ENCODE assay signal across 21 cellular contexts in genomic region chr21:42051788-42052187, GRCh38. TPM values are rescaled to one million over a fixed set of nuclear protein-coding genes. Genes with fewer than 3 reads are reported as not detected.
"Had no signal": no experiment of that assay in that cellular context is flagged by ENCODE, and none has a peak within 500 bp of the region (broad histone marks: within the 10 kb centered on the region; RNA-seq: fewer than 3 reads in every experiment).

No MANE protein-coding gene starts in this region.

- H3K4me3 Mint-ChIP-seq: activated CD4-positive, alpha-beta T cell treated with anti-CD3 and anti-CD28 coated beads, Interleukin-2, amount 10 ng/mL, durations not matched to agents 24 days and 14 days; endodermal cell; natural killer cell treated with Interleukin-12 subunit alpha and Interleukin-12 subunit beta and Interleukin-15 and Interleukin-18, amount 100 ng/mL, for 72 hours; T-helper 2 cell treated with Interferon-gamma antibody and Interleukin-4, amounts not matched to agents 5 μg/mL and 100 μg/mL, for 36 hours; type B pancreatic cell; WTC11 had no signal

- H3K4me1 Mint-ChIP-seq: activated CD4-positive, alpha-beta T cell treated with anti-CD3 and anti-CD28 coated beads, Interleukin-2, amount 10 ng/mL, durations not matched to agents 24 days and 14 days had no signal

- DNase-seq: activated CD4-positive, alpha-beta T cell treated with anti-CD3 and anti-CD28 coated beads, Interleukin-2, amount 10 ng/mL, durations not matched to agents 24 days and 14 days; activated naive CD4-positive, alpha-beta T cell treated with anti-CD3 and anti-CD28 coated beads, Interleukin-2, amount 50 U/mL, for 16 hours; activated T-cell treated with anti-CD3 and anti-CD28 coated beads for 4 hours; amniotic stem cell; brain microvascular endothelial cell; cerebellar nuclear complex; endodermal cell; esophagus squamous epithelium; foreskin keratinocyte; head of caudate nucleus; occipital lobe; psoas muscle; stimulated activated CD4-positive, alpha-beta T cell treated with anti-CD3 and anti-CD28 coated beads, Interleukin-12 subunit alpha, Interleukin-12 subunit beta, amount 100 ng/mL, for 4 hours; stimulated activated naive CD4-positive, alpha-beta T cell treated with Interleukin-2 at 50 U/mL for 16 hours had no signal

- H3K27me3 ChIP-seq: brain microvascular endothelial cell, esophagus squamous epithelium, foreskin keratinocyte had no signal

- H3K4me1 ChIP-seq: psoas muscle had no signal

- H3K4me3 ChIP-seq: esophagus squamous epithelium, psoas muscle had no signal

- H3K27ac ChIP-seq: brain microvascular endothelial cell, esophagus squamous epithelium, foreskin keratinocyte, psoas muscle had no signal

- H3K36me3 ChIP-seq: brain microvascular endothelial cell, esophagus squamous epithelium had no signal

- H3K36me3 Mint-ChIP-seq: natural killer cell treated with Interleukin-12 subunit alpha and Interleukin-12 subunit beta and Interleukin-15 and Interleukin-18, amount 100 ng/mL, for 72 hours; type B pancreatic cell had no signal

- H3K9me3 Mint-ChIP-seq: activated CD4-positive, alpha-beta T cell treated with anti-CD3 and anti-CD28 coated beads, Interleukin-2, amount 10 ng/mL, durations not matched to agents 24 days and 14 days; natural killer cell treated with Interleukin-12 subunit alpha and Interleukin-12 subunit beta and Interleukin-15 and Interleukin-18, amount 100 ng/mL, for 72 hours; T-helper 2 cell treated with Interferon-gamma antibody and Interleukin-4, amounts not matched to agents 5 μg/mL and 100 μg/mL, for 36 hours had no signal

- H3K27ac Mint-ChIP-seq: activated CD4-positive, alpha-beta T cell treated with anti-CD3 and anti-CD28 coated beads, Interleukin-2, amount 10 ng/mL, durations not matched to agents 24 days and 14 days; endodermal cell; natural killer cell treated with Interleukin-12 subunit alpha and Interleukin-12 subunit beta and Interleukin-15 and Interleukin-18, amount 100 ng/mL, for 72 hours; T-helper 2 cell treated with Interferon-gamma antibody and Interleukin-4, amounts not matched to agents 5 μg/mL and 100 μg/mL, for 36 hours; type B pancreatic cell; WTC11 had no signal

- H3K9me3 ChIP-seq: esophagus squamous epithelium, psoas muscle had no signal

RNA-seq across cellular contexts. Expression of gene UMODL1, which starts 19.3 kb away (rescaled TPM):
- total RNA-seq: activated CD4-positive, alpha-beta T cell treated with anti-CD3 and anti-CD28 coated beads, Interleukin-2, amount 10 ng/mL, durations not matched to agents 24 days and 14 days; activated CD8-positive, alpha-beta memory T cell treated with anti-CD3 and anti-CD28 coated beads for 36 hours; dermis microvascular lymphatic vessel endothelial cell; esophagus squamous epithelium; foreskin keratinocyte; natural killer cell treated with Interleukin-12 subunit alpha and Interleukin-12 subunit beta and Interleukin-15 and Interleukin-18, amount 100 ng/mL, for 72 hours; occipital lobe; psoas muscle; sciatic nerve; WTC11 had no signal
